ENCODE assay signal across 16 cellular contexts in genomic region chr15:72070817-72071447, GRCh38. TPM values are rescaled to one million over a fixed set of nuclear protein-coding genes. Genes with fewer than 3 reads are reported as not detected.
DNase-seq lines count a peak whose midpoint lies in the region; ATAC-seq and TF ChIP-seq lines count a peak whose summit lies in the region.
"Had no signal": no experiment of that assay in that cellular context is flagged by ENCODE, and none has a peak within 500 bp of the region (broad histone marks: within the 10 kb centered on the region; RNA-seq: fewer than 3 reads in every experiment).

No MANE protein-coding gene starts in this region.

- peak overlapping the region; percentile 59 for H3K4me3 ChIP-seq in OCI-LY7 (ENCODE audit: low read depth, low read length, poor library complexity, severe bottlenecking)
- no peak overlapping the region for H3K4me3 ChIP-seq in transverse colon
- H3K4me3 ChIP-seq: BLaER1 treated with 17β-estradiol and CSF1 and Interleukin-3, amounts not matched to agents 10 nM and 100 nM had no signal

- no peaks in the 10 kb centered on the region for H3K4me1 Mint-ChIP-seq in activated CD4-positive, alpha-beta memory T cell treated with anti-CD3 and anti-CD28 coated beads, Interleukin-2, amount 10 ng/mL, durations not matched to agents 7 days and 5 days
- H3K4me1 Mint-ChIP-seq in activated CD4-positive, alpha-beta memory T cell treated with anti-CD3 and anti-CD28 coated beads for 36 hours (ENCODE audit: low read depth) = peaks cover 7% of the 10 kb centered on the region
- H3K4me1 Mint-ChIP-seq in mesothelial cell of epicardium = peaks cover 6% of the 10 kb centered on the region

- H3K36me3 ChIP-seq in OCI-LY7 (ENCODE audit: insufficient read depth, low read length) = peaks cover 3% of the 10 kb centered on the region; the same call in 1 of the 2 replicates
- no peaks in the 10 kb centered on the region for H3K36me3 ChIP-seq in transverse colon

- no peak for ATAC-seq in GM18909 (IDR thresholded peaks at IDR 0.05; ENCODE audit: poor library complexity, unreplicated experiment)
- ATAC-seq in HG02840 (IDR thresholded peaks at IDR 0.05; ENCODE audit: low FRiP score, unreplicated experiment) = no peak
- ATAC-seq in stimulated activated naive CD8-positive, alpha-beta T cell treated with anti-CD3 and anti-CD28 coated beads, Interleukin-15, Interleukin-2, amounts not matched to agents 100 U/mL and 50 U/mL, for 24 hours = no peak
- ATAC-seq: HCT116 had no signal

- in situ Hi-C loops in transverse colon (cut with MboI; ENCODE audit: low pct_ligation_motif_present in 1 of 4, low pct_unique_long_range_greater_than_20kb in 1 of 4, low sequenced_read_pairs in 3 of 4) = no loop called here

- no peaks in the 10 kb centered on the region for H3K9me3 Mint-ChIP-seq in activated CD4-positive, alpha-beta memory T cell treated with anti-CD3 and anti-CD28 coated beads, Interleukin-2, amount 10 ng/mL, durations not matched to agents 7 days and 5 days
- H3K9me3 Mint-ChIP-seq in activated CD4-positive, alpha-beta memory T cell treated with anti-CD3 and anti-CD28 coated beads for 36 hours = no peaks in the 10 kb centered on the region
- peaks cover 6% of the 10 kb centered on the region for H3K9me3 Mint-ChIP-seq in mesothelial cell of epicardium

- H3K4me3 Mint-ChIP-seq in activated CD4-positive, alpha-beta memory T cell treated with anti-CD3 and anti-CD28 coated beads, Interleukin-2, amount 10 ng/mL, durations not matched to agents 7 days and 5 days = no peak overlapping the region
- H3K4me3 Mint-ChIP-seq in activated CD4-positive, alpha-beta memory T cell treated with anti-CD3 and anti-CD28 coated beads for 36 hours = no peak overlapping the region
- no peak overlapping the region for H3K4me3 Mint-ChIP-seq in mesothelial cell of epicardium

- CTCF ChIA-PET in activated CD4-positive, alpha-beta memory T cell treated with anti-CD3 and anti-CD28 coated beads, Interleukin-2, amount 10 ng/mL, durations not matched to agents 7 days and 5 days (lab: Charles Lee) = no interaction called here
- CTCF ChIA-PET in activated CD4-positive, alpha-beta memory T cell treated with anti-CD3 and anti-CD28 coated beads for 36 hours (lab: Charles Lee) = no interaction called here
- CTCF ChIA-PET in OCI-LY7 (lab: Charles Lee; ENCODE audit: unreplicated experiment) = no interaction called here

- H3K36me3 Mint-ChIP-seq in activated CD4-positive, alpha-beta memory T cell treated with anti-CD3 and anti-CD28 coated beads, Interleukin-2, amount 10 ng/mL, durations not matched to agents 7 days and 5 days (ENCODE audit: low read depth) = no peaks in the 10 kb centered on the region
- peaks cover 2% of the 10 kb centered on the region for H3K36me3 Mint-ChIP-seq in activated CD4-positive, alpha-beta memory T cell treated with anti-CD3 and anti-CD28 coated beads for 36 hours
- H3K36me3 Mint-ChIP-seq in mesothelial cell of epicardium = peaks cover 7% of the 10 kb centered on the region

- peak overlapping the region; percentile 75; the same call in 1 of the 2 replicates for H2AFZ ChIP-seq in OCI-LY7 (ENCODE audit: low read length)

- no peak for TF ChIP-seq EP300 in transverse colon (IDR thresholded peaks at IDR 0.05; ENCODE audit: low read depth)

- peaks cover 80% of the 10 kb centered on the region for H3K79me2 ChIP-seq in OCI-LY7 (ENCODE audit: insufficient read depth, low read depth, low read length)

- peak overlapping the region; percentile 65 for H3K4me2 ChIP-seq in OCI-LY7 (ENCODE audit: low read length)

- H4K20me1 ChIP-seq in OCI-LY7 (ENCODE audit: insufficient read depth, low read length) = no peaks in the 10 kb centered on the region

- DNase-seq in activated CD4-positive, alpha-beta memory T cell treated with anti-CD3 and anti-CD28 coated beads, Interleukin-2, amount 10 ng/mL, durations not matched to agents 7 days and 5 days = no peak
- no peak for DNase-seq in activated CD4-positive, alpha-beta memory T cell treated with anti-CD3 and anti-CD28 coated beads for 36 hours
- DNase-seq in OCI-LY7 (ENCODE audit: low spot score) (peak; percentile 52), mesothelial cell of epicardium (ENCODE audit: low spot score in 2 of 2, unreplicated experiment in 2 of 2) (no peak), transverse colon (no peak)
- no peak for DNase-seq in stimulated activated naive CD8-positive, alpha-beta T cell treated with anti-CD3 and anti-CD28 coated beads, Interleukin-15, Interleukin-2, amounts not matched to agents 100 U/mL and 50 U/mL, for 24 hours
- DNase-seq: DMS153, NCI-H1092 treated with DMSO at 0.1 percent for 48 hours, NCI-H187, NCI-H446 treated with DMSO at 0.1 percent for 48 hours, SHP77 treated with DMSO at 0.1 percent for 48 hours had no signal

- H3K27ac Mint-ChIP-seq in activated CD4-positive, alpha-beta memory T cell treated with anti-CD3 and anti-CD28 coated beads, Interleukin-2, amount 10 ng/mL, durations not matched to agents 7 days and 5 days = peak overlapping the region; percentile 24
- no peak overlapping the region for H3K27ac Mint-ChIP-seq in activated CD4-positive, alpha-beta memory T cell treated with anti-CD3 and anti-CD28 coated beads for 36 hours
- peak overlapping the region; percentile 10 for H3K27ac Mint-ChIP-seq in mesothelial cell of epicardium

- H3K9me3 ChIP-seq in OCI-LY7 (ENCODE audit: low read length) = no peaks in the 10 kb centered on the region
- H3K9me3 ChIP-seq in transverse colon = no peaks in the 10 kb centered on the region

- H3K4me1 ChIP-seq in OCI-LY7 (ENCODE audit: insufficient read depth, low read length, poor library complexity, severe bottlenecking) = peaks cover 74% of the 10 kb centered on the region
- H3K4me1 ChIP-seq in transverse colon = peaks cover 0 to 29% (median 7%) of the 10 kb centered on the region in 4 donors

- no peak for TF ChIP-seq CTCF in OCI-LY7 (conservative IDR thresholded peaks at IDR 0.05; ENCODE audit: low read length)
- TF ChIP-seq CTCF in mesothelial cell of epicardium (IDR thresholded peaks at IDR 0.05; ENCODE audit: unreplicated experiment) = no peak
- TF ChIP-seq CTCF in transverse colon (IDR thresholded peaks at IDR 0.05) = no peak

- TSS peak; percentile 74 for BruUV-seq in OCI-LY7 (replicated peaks; lab: Mats Ljungman, UMichigan)

- H3K27ac ChIP-seq in OCI-LY7 (ENCODE audit: low read depth, low read length, poor library complexity, severe bottlenecking) (peak overlapping the region; percentile 76), transverse colon (no peak overlapping the region)
- H3K27ac ChIP-seq: 22Rv1; BLaER1 treated with 17β-estradiol and CSF1 and Interleukin-3, amounts not matched to agents 10 nM and 100 nM had no signal

- TF ChIP-seq POLR2A in transverse colon (IDR thresholded peaks at IDR 0.05) = no peak

- no peaks in the 10 kb centered on the region for H3K9me2 ChIP-seq in OCI-LY7 (ENCODE audit: insufficient read depth, low read length)

- WGBS in transverse colon (ENCODE audit: low coverage in 1 of 2), 2 donors = 45 to 63% methylated on average over 1 of the region's 1 CpG

- POLR2A ChIA-PET in activated CD4-positive, alpha-beta memory T cell treated with anti-CD3 and anti-CD28 coated beads, Interleukin-2, amount 10 ng/mL, durations not matched to agents 7 days and 5 days (lab: Charles Lee) = interaction anchor here (0.6 kb wide), 1 partner anchor 256 kb away, joined by 3 read pairs; no protein-coding TSS in a partner anchor
- POLR2A ChIA-PET in activated CD4-positive, alpha-beta memory T cell treated with anti-CD3 and anti-CD28 coated beads for 36 hours (lab: Charles Lee) = no interaction called here
- POLR2A ChIA-PET in OCI-LY7 (lab: Charles Lee) = no interaction called here

- H3K27me3 ChIP-seq in transverse colon = no peaks in the 10 kb centered on the region
- H3K27me3 ChIP-seq: BLaER1 treated with 17β-estradiol and CSF1 and Interleukin-3, amounts not matched to agents 10 nM and 100 nM had no signal

- intact Hi-C loops in activated CD4-positive, alpha-beta memory T cell treated with anti-CD3 and anti-CD28 coated beads for 36 hours (cut with micrococcal nuclease) = no loop called here
- intact Hi-C loops in OCI-LY7 (cut with micrococcal nuclease; ENCODE audit: unreplicated experiment) = loop anchor here (2.0 kb wide), 1 partner anchor 46 kb away; no protein-coding TSS in a partner anchor
- intact Hi-C loops in transverse colon (cut with DNase I; ENCODE audit: low total_unique reads) = no loop called here

- no peaks in the 10 kb centered on the region for H3K27me3 Mint-ChIP-seq in activated CD4-positive, alpha-beta memory T cell treated with anti-CD3 and anti-CD28 coated beads, Interleukin-2, amount 10 ng/mL, durations not matched to agents 7 days and 5 days
- H3K27me3 Mint-ChIP-seq in activated CD4-positive, alpha-beta memory T cell treated with anti-CD3 and anti-CD28 coated beads for 36 hours = no peaks in the 10 kb centered on the region
- H3K27me3 Mint-ChIP-seq in mesothelial cell of epicardium (ENCODE audit: low read depth) = no peaks in the 10 kb centered on the region

RNA-seq across cellular contexts. Expression of gene MYO9A, which starts 47.0 kb away (rescaled TPM):
- total RNA-seq in activated CD4-positive, alpha-beta memory T cell treated with anti-CD3 and anti-CD28 coated beads, Interleukin-2, amount 10 ng/mL, durations not matched to agents 7 days and 5 days = 10 to 100 TPM; 18.6 to 22.2 TPM
- 10 to 100 TPM; 18.3 to 20.2 TPM for total RNA-seq in activated CD4-positive, alpha-beta memory T cell treated with anti-CD3 and anti-CD28 coated beads for 36 hours
- total RNA-seq in OCI-LY7 (2014; rRNA removed; shearing (Covaris generic)) = 26.2 and 26.4 TPM in 2 replicates
- total RNA-seq in OCI-LY7 (2022) (119 and 125 TPM in 2 replicates), mesothelial cell of epicardium (70.1 to 86.1 TPM (median 79.5 TPM) in 3 replicates), transverse colon (100 to 1,000 TPM in 1 of 4 donors, 10 to 100 TPM in 3; 52.4 to 103 (median 74.2) TPM)

RNA-seq across cellular contexts. Expression of gene SENP8, which starts 47.3 kb away (rescaled TPM):
- total RNA-seq in activated CD4-positive, alpha-beta memory T cell treated with anti-CD3 and anti-CD28 coated beads, Interleukin-2, amount 10 ng/mL, durations not matched to agents 7 days and 5 days = 1 to 10 TPM in 1 of 2 experiments, under 1 TPM in 1; 0.73 to 1.4 TPM
- 1 to 10 TPM; 2.5 TPM for total RNA-seq in activated CD4-positive, alpha-beta memory T cell treated with anti-CD3 and anti-CD28 coated beads for 36 hours
- 0.69 and 2.8 TPM in 2 replicates for total RNA-seq in OCI-LY7 (2014; rRNA removed; shearing (Covaris generic))
- total RNA-seq in OCI-LY7 (2022) (3.9 and 4.6 TPM in 2 replicates), mesothelial cell of epicardium (3.7 to 5.3 TPM (median 4.7 TPM) in 3 replicates), transverse colon (1 to 10 TPM; 2.3 to 3.8 (median 2.5) TPM)
